Comparison of ENCODE assay signal across 8 cellular contexts in the genomic region with DNA sequence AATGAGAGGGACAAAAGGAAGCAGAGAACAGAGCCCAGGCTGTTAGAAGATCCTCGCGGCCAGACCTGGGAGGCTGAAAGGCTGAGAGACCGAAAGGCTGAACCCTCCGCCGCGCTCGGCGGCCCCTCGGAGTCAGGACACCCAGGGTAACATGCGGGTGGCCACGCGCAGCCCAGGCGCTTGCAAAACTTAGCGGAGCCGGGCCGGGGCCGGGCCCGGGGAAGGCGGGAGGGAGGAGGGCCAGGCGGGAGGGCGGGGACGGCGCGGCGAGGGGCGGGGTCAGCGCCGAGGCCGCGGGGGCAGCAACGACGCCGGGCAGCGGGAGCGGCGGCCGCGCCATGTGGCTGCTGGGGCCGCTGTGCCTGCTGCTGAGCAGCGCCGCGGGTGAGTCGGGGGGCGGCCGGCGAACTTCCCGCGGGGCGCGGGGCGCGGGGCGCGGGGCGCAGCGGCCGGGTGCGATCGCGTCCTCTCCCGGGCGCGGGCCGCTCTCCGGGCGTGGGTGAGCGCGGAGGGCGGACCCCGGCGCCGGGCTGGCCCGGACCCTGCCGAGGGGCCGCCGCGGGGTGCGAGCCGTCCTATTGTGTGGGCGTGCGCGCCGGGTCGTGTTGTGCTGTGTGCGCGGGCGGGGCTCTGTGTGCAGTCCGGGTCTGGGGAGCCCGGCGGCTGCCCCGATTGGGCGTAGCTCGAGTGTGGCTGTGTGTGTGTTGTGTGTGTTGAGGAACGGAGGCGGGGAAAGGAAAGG. TPM values are rescaled to one million over a fixed set of nuclear protein-coding genes. Genes with fewer than 3 reads are reported as not detected.
DNase-seq lines count a peak whose midpoint lies in the region; ATAC-seq and TF ChIP-seq lines count a peak whose summit lies in the region.

A gene with protein sequence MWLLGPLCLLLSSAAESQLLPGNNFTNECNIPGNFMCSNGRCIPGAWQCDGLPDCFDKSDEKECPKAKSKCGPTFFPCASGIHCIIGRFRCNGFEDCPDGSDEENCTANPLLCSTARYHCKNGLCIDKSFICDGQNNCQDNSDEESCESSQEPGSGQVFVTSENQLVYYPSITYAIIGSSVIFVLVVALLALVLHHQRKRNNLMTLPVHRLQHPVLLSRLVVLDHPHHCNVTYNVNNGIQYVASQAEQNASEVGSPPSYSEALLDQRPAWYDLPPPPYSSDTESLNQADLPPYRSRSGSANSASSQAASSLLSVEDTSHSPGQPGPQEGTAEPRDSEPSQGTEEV (plus strand): TSS at position 302 of the 742 bp plus-strand sequence. CDS start 37 bp downstream, at position 339.

- H3K9me2 ChIP-seq in GM23248 (ENCODE audit: insufficient read depth), result no peaks in the 10 kb centered on the region

- peaks cover 20% of the 10 kb centered on the region for H3K79me2 ChIP-seq in GM23248 (ENCODE audit: insufficient read depth)

- H3K4me3 ChIP-seq in GM23248 (peak within 1 kb of the TSS; percentile 87), MG63 (peak within 1 kb of the TSS; percentile 66), iPS-15b (ENCODE audit: low read depth, low read length) (peak within 1 kb of the TSS; percentile 79), retinal pigment epithelial cell (ENCODE audit: low read length) (peak within 1 kb of the TSS; percentile 76)

- DNase-seq in DMS79 (lab: John Stamatoyannopoulos, UW) (peak; percentile 43), GM23248 (peak; percentile 90), MG63 (peak; percentile 92), brain pericyte (ENCODE audit: low read depth, low spot score) (peak; percentile 57), retinal pigment epithelial cell (ENCODE audit: low read depth) (peak; percentile 34)

- peak within 1 kb of the TSS; percentile 98 for H2AFZ ChIP-seq in GM23248

- H3K4me1 ChIP-seq in GM23248 (ENCODE audit: insufficient read depth) (peaks cover 10% of the 10 kb centered on the region; the same call in 1 of the 2 replicates), iPS-15b (ENCODE audit: control insufficient read depth, insufficient read depth, low read length) (peaks cover 12% of the 10 kb centered on the region)

- no peaks in the 10 kb centered on the region for H3K9me3 Mint-ChIP-seq in T-helper 1 cell treated with Interleukin-12 subunit alpha and Interleukin-12 subunit beta and Interleukin-4 antibody, amounts not matched to agents 30 μg/mL and 1 μg/mL, for 36 hours

- H3K4me1 Mint-ChIP-seq in T-helper 1 cell treated with Interleukin-12 subunit alpha and Interleukin-12 subunit beta and Interleukin-4 antibody, amounts not matched to agents 30 μg/mL and 1 μg/mL, for 36 hours (ENCODE audit: low read depth), result peaks cover 6% of the 10 kb centered on the region

- in situ Hi-C loops in GM23248 (cut with MboI), result no loop called here

- H3F3A ChIP-seq in GM23248 (ENCODE audit: insufficient read depth), result peaks cover 8% of the 10 kb centered on the region; the same call in 1 of the 2 replicates

- no peaks in the 10 kb centered on the region for H3K36me3 ChIP-seq in GM23248 (ENCODE audit: low read depth)
- H3K36me3 ChIP-seq in MG63, result no peaks in the 10 kb centered on the region
- H3K36me3 ChIP-seq in iPS-15b (ENCODE audit: control insufficient read depth, insufficient read depth, low read length), result no peaks in the 10 kb centered on the region

- peak within 1 kb of the TSS; percentile 79 for H3K9ac ChIP-seq in GM23248
- peak within 1 kb of the TSS; percentile 57 for H3K9ac ChIP-seq in iPS-15b (ENCODE audit: low read depth, low read length)

- H3K9me3 ChIP-seq in GM23248 (ENCODE audit: low read depth) (no peaks in the 10 kb centered on the region), MG63 (no peaks in the 10 kb centered on the region), iPS-15b (ENCODE audit: control insufficient read depth, insufficient read depth, low read length) (no peaks in the 10 kb centered on the region)

- no peaks in the 10 kb centered on the region for H4K20me1 ChIP-seq in GM23248 (ENCODE audit: insufficient read depth)

- peaks cover 56% of the 10 kb centered on the region for H3K27me3 Mint-ChIP-seq in T-helper 1 cell treated with Interleukin-12 subunit alpha and Interleukin-12 subunit beta and Interleukin-4 antibody, amounts not matched to agents 30 μg/mL and 1 μg/mL, for 36 hours (ENCODE audit: low read depth)

- no peak for ATAC-seq in HG02970 (IDR thresholded peaks at IDR 0.05; ENCODE audit: low FRiP score, unreplicated experiment)

- TF ChIP-seq CTCF in retinal pigment epithelial cell (conservative IDR thresholded peaks at IDR 0.05; ENCODE audit: low read depth, low read length), result no peak

- peaks cover 6% of the 10 kb centered on the region; the same call in 1 of the 2 replicates for H3K27me3 ChIP-seq in GM23248 (replicated peaks; ENCODE audit: insufficient read depth)
- H3K27me3 ChIP-seq in MG63, result peaks cover 2% of the 10 kb centered on the region; the same call in 1 of the 2 replicates
- H3K27me3 ChIP-seq in iPS-15b (ENCODE audit: control insufficient read depth, insufficient read depth, low read length), result peaks cover 26% of the 10 kb centered on the region

- no peak within 1 kb of the TSS for H3K27ac Mint-ChIP-seq in T-helper 1 cell treated with Interleukin-12 subunit alpha and Interleukin-12 subunit beta and Interleukin-4 antibody, amounts not matched to agents 30 μg/mL and 1 μg/mL, for 36 hours

- H3K27ac ChIP-seq in GM23248, result peak within 1 kb of the TSS; percentile 43

- H3K4me3 Mint-ChIP-seq in T-helper 1 cell treated with Interleukin-12 subunit alpha and Interleukin-12 subunit beta and Interleukin-4 antibody, amounts not matched to agents 30 μg/mL and 1 μg/mL, for 36 hours, result peak within 1 kb of the TSS; percentile 82

- no peaks in the 10 kb centered on the region for H3K36me3 Mint-ChIP-seq in T-helper 1 cell treated with Interleukin-12 subunit alpha and Interleukin-12 subunit beta and Interleukin-4 antibody, amounts not matched to agents 30 μg/mL and 1 μg/mL, for 36 hours (ENCODE audit: low read depth)

- H3K4me2 ChIP-seq in GM23248 (ENCODE audit: unreplicated experiment), result peak within 1 kb of the TSS; percentile 84

- 2 to 3% methylated on average over 18 to 59 of the region's 95 CpGs for WGBS in GM23248 (ENCODE audit: low coverage in 1 of 2, low lambda C conversion rate in 2 of 2, missing lambda C conversion rate in 2 of 2), 2 experiments

RNA-seq across cellular contexts. Expression of the gene that starts here (rescaled TPM):
- total RNA-seq in GM23248 (2014; rRNA removed; shearing (Covaris generic)), result 3.3 and 6.2 TPM in 2 replicates
- polyA plus RNA-seq in GM23248 (2016; fragmentation: Nextera tagmentation; extraction: Ambion mirVana), result 6.6 and 7.7 TPM in 2 replicates
- total RNA-seq in MG63 (2014; rRNA removed; shearing (Covaris generic); ENCODE audit: low replicate concordance), result 1.6 and 1.8 TPM in 2 replicates

Comparison
In these comparisons a context has a peak if more than half of its experiments do, and no peak if none do; other contexts are left out.
1. DNase-seq: peak in every context shown above with its lines; median percentile 92 in MG63; 90 in GM23248; 57 in brain pericyte; 43 in DMS79; 34 in retinal pigment epithelial cell.